ENCODE assay signal across 10 cellular contexts in the genomic region with DNA sequence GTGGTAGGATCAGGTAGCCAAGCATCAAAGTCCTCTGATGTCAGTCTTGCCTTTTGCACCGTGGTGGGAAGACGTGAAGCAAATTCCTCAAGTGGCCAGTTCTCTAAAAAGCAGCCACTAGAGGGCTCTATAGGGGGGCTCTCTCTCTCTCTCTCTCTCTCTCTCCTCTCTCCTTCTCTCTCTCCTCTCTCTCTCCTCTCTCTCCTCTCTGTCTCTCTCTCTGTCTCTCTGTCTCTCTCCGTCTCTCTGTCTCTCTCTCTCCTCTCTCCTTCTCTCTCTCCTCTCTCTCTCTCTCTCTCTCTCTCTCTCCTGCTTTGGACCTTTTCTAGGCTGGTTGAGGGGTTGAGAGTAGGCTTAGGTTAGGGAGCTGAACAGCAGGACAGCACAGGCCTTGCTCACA. TPM values are rescaled to one million over a fixed set of nuclear protein-coding genes. Genes with fewer than 3 reads are reported as not detected.
A peak's percentile ranks its signal among the peaks of the same experiment; 100 is the strongest.
DNase-seq lines count a peak whose midpoint lies in the region; ATAC-seq and TF ChIP-seq lines count a peak whose summit lies in the region.
"Had no signal": no experiment of that assay in that cellular context is flagged by ENCODE, and none has a peak within 500 bp of the region (broad histone marks: within the 10 kb centered on the region; RNA-seq: fewer than 3 reads in every experiment).

No MANE protein-coding gene starts in this region.

- TF ChIP-seq CTCF in GM10266 (IDR thresholded peaks at IDR 0.05; ENCODE audit: control insufficient read depth, insufficient read depth, low read depth, missing control alignments) (peak; percentile 42), mammary epithelial cell (conservative IDR thresholded peaks at IDR 0.05 in 1 of 2, IDR thresholded peaks at IDR 0.05 in 1 of 2; ENCODE audit: extremely low read depth in 1 of 2, insufficient read depth in 1 of 2, low read depth in 1 of 2, low read length in 2 of 2) (peak; percentile 35 to 54), neural crest cell (conservative IDR thresholded peaks at IDR 0.05) (peak; percentile 56)
- TF ChIP-seq CTCF in CD8-positive, alpha-beta T cell (IDR thresholded peaks at IDR 0.05): no peak

- H3K9me3 Mint-ChIP-seq in neural crest cell: no peaks in the 10 kb centered on the region
- no peaks in the 10 kb centered on the region for H3K9me3 Mint-ChIP-seq in CD8-positive, alpha-beta T cell
- H3K9me3 Mint-ChIP-seq: memory B cell had no signal

- peaks cover 60% of the 10 kb centered on the region for H3K79me2 ChIP-seq in mammary epithelial cell (ENCODE audit: insufficient read depth, low read length)

- H2AFZ ChIP-seq in mammary epithelial cell (ENCODE audit: low read depth, low read length): no peak overlapping the region

- peak overlapping the region; percentile 44 for H3K9ac ChIP-seq in mammary epithelial cell (ENCODE audit: insufficient read depth, low read length)

- 54% methylated on average over 2 of the region's 3 CpGs for WGBS in mammary epithelial cell (ENCODE audit: low coverage, missing lambda C conversion rate)

- H3K27me3 Mint-ChIP-seq in neural crest cell (ENCODE audit: low read depth): no peaks in the 10 kb centered on the region
- peaks cover 7% of the 10 kb centered on the region for H3K27me3 Mint-ChIP-seq in CD8-positive, alpha-beta T cell (ENCODE audit: low read depth)

- no peak overlapping the region for H3K4me3 ChIP-seq in mammary epithelial cell (replicated peaks in 1 of 3; ENCODE audit: insufficient read depth in 1 of 3, low read depth in 2 of 3, low read length in 3 of 3)
- H3K4me3 ChIP-seq in CD8-positive, alpha-beta T cell (ENCODE audit: low read depth, low read length): no peak overlapping the region
- H3K4me3 ChIP-seq: SK-N-MC had no signal

- ATAC-seq in CD8-positive, alpha-beta T cell: no peak
- no peak for ATAC-seq in HG03439 (IDR thresholded peaks at IDR 0.05; ENCODE audit: unreplicated experiment)

- H3K27ac ChIP-seq in mammary epithelial cell (ENCODE audit: insufficient read depth, low read depth, low read length): peak overlapping the region; percentile 86
- H3K27ac ChIP-seq in CD8-positive, alpha-beta T cell (ENCODE audit: low read depth, low read length): no peak overlapping the region

- H3K9me3 ChIP-seq in mammary epithelial cell (replicated peaks; ENCODE audit: insufficient read depth, low read length): no peaks in the 10 kb centered on the region
- no peaks in the 10 kb centered on the region for H3K9me3 ChIP-seq in CD8-positive, alpha-beta T cell (ENCODE audit: low read length)

- H3K27me3 ChIP-seq in mammary epithelial cell (ENCODE audit: insufficient read depth, low read length): no peaks in the 10 kb centered on the region
- peaks cover 5% of the 10 kb centered on the region for H3K27me3 ChIP-seq in CD8-positive, alpha-beta T cell (ENCODE audit: insufficient read depth, low read length)

- no peak overlapping the region for H3K4me3 Mint-ChIP-seq in neural crest cell
- no peak overlapping the region for H3K4me3 Mint-ChIP-seq in CD8-positive, alpha-beta T cell
- H3K4me3 Mint-ChIP-seq: memory B cell had no signal

- dilution Hi-C loops in mammary epithelial cell (cut with HindIII; ENCODE audit: low sequenced_read_pairs): no loop called here

- BruUV-seq in mammary epithelial cell (replicated peaks; lab: Mats Ljungman, UMichigan): no TSS peak

- peaks cover 38% of the 10 kb centered on the region for H3K4me1 ChIP-seq in mammary epithelial cell (ENCODE audit: insufficient read depth, low read length)
- H3K4me1 ChIP-seq in CD8-positive, alpha-beta T cell (ENCODE audit: insufficient read depth, low read length): no peaks in the 10 kb centered on the region

- H3K36me3 ChIP-seq in mammary epithelial cell (ENCODE audit: insufficient read depth, low read length): no peaks in the 10 kb centered on the region
- H3K36me3 ChIP-seq in CD8-positive, alpha-beta T cell (ENCODE audit: insufficient read depth, low read length): no peaks in the 10 kb centered on the region

- H3K36me3 Mint-ChIP-seq in neural crest cell (ENCODE audit: low read depth): no peaks in the 10 kb centered on the region
- no peaks in the 10 kb centered on the region for H3K36me3 Mint-ChIP-seq in CD8-positive, alpha-beta T cell
- H3K36me3 Mint-ChIP-seq: memory B cell had no signal

- in situ Hi-C loops in mammary epithelial cell (cut with MboI; ENCODE audit: low sequenced_read_pairs in 2 of 2): no loop called here

- no peaks in the 10 kb centered on the region for H4K20me1 ChIP-seq in mammary epithelial cell (ENCODE audit: insufficient read depth, low read length)

- CTCF ChIA-PET in mammary epithelial cell (lab: Charles Lee; ENCODE audit: low non-redundant PET): interaction anchor here (0.5 to 0.7 kb wide), 2 partner anchors 90 to 450 kb away, joined by 11 read pairs; no protein-coding TSS in a partner anchor
- CTCF ChIA-PET in CD8-positive, alpha-beta T cell (lab: Charles Lee): no interaction called here

- DNase-seq in GM10266 (ENCODE audit: extremely low spot score) (no peak), M059J (ENCODE audit: low read depth) (peak; percentile 38), mammary epithelial cell (peak; percentile 46), neural crest cell (ENCODE audit: low read depth, low spot score) (no peak), AG08396 (ENCODE audit: low spot score) (no peak), NCI-H146 (lab: John Stamatoyannopoulos, UW) (no peak)
- DNase-seq in CD8-positive, alpha-beta T cell: no peak

- H3K27ac Mint-ChIP-seq in neural crest cell (ENCODE audit: unreplicated experiment): no peak overlapping the region
- no peak overlapping the region for H3K27ac Mint-ChIP-seq in CD8-positive, alpha-beta T cell
- H3K27ac Mint-ChIP-seq: memory B cell had no signal

- peak overlapping the region; percentile 54 for H3K4me2 ChIP-seq in mammary epithelial cell (ENCODE audit: insufficient read depth, low read depth, low read length)

- POLR2A ChIA-PET in CD8-positive, alpha-beta T cell (lab: Charles Lee): no interaction called here

- intact Hi-C loops in mammary epithelial cell (cut with micrococcal nuclease): loop anchor here (1.0 to 5.0 kb wide), 3 partner anchors 40 to 90 kb away; no protein-coding TSS in a partner anchor
- intact Hi-C loops in CD8-positive, alpha-beta T cell (cut with DNase I, micrococcal nuclease): no loop called here

- H3K4me1 Mint-ChIP-seq in neural crest cell: peaks cover 11% of the 10 kb centered on the region
- H3K4me1 Mint-ChIP-seq in CD8-positive, alpha-beta T cell (ENCODE audit: low read depth): no peaks in the 10 kb centered on the region
- H3K4me1 Mint-ChIP-seq: memory B cell had no signal

RNA-seq across cellular contexts. Expression of gene OSMR, which starts 13.9 kb away (rescaled TPM):
- 7.7 and 21.3 TPM in 2 replicates for total RNA-seq in M059J (2014; rRNA removed; shearing (Covaris generic))
- total RNA-seq in mammary epithelial cell (100 to 1,000 TPM in 1 of 2 donors, 10 to 100 TPM in 1; 97.7 to 111 TPM), neural crest cell (2.7 and 2.8 TPM in 2 replicates)
- 48.9 TPM for polyA plus RNA-seq in mammary epithelial cell
- polyA minus RNA-seq in mammary epithelial cell: 96.5 TPM
- not detected for total RNA-seq in CD8-positive, alpha-beta T cell

Comparison
In these comparisons a context has a peak if more than half of its experiments do, and no peak if none do; other contexts are left out.
1. DNase-seq: peak in M059J (single experiment) and mammary epithelial cell (single experiment); none in GM10266 (single experiment), neural crest cell (single experiment), AG08396 (single experiment), CD8-positive, alpha-beta T cell (0 of 7) and NCI-H146 (single experiment).